Comparison of ENCODE assay signal across 8 cellular contexts in the genomic region with DNA sequence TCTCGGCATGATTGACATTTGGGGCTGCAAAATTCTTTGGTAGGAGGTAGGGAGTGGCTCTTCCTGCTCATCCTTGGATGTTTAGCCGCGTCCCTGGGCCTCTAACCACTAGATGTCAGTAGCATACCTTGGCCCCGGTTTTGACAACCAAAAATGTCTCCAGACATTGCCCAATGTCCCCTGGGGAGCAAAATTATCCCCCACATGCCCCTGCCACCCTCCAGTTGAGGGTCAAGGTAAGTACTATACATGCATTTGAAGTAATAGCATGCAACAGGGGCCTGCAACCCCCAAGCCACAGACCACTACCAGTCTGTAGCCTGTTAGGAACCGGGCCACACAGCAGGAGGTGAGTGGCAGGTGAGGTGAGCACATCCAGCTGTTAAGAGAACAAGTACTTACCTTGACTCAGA. TPM values are rescaled to one million over a fixed set of nuclear protein-coding genes. Genes with fewer than 3 reads are reported as not detected.
DNase-seq lines count a peak whose midpoint lies in the region; ATAC-seq, FAIRE-seq and TF ChIP-seq lines count a peak whose summit lies in the region.

No MANE protein-coding gene starts in this region.

- TF ChIP-seq CTCF in A549 (IDR thresholded peaks at IDR 0.05) (peak; percentile 62), GM12864 (IDR thresholded peaks at IDR 0.05; ENCODE audit: low read depth, low read length, missing control alignments) (peak; percentile 30), foreskin keratinocyte (conservative IDR thresholded peaks at IDR 0.05) (peak; percentile 53)

- no peak overlapping the region for H3K4me3 ChIP-seq in A549
- no peak overlapping the region for H3K4me3 ChIP-seq in GM12864 (ENCODE audit: low read depth, low read length)

- CTCF ChIA-PET in A549 (lab: Yijun Ruan, JAX), result interaction anchor here (0.6 to 1.2 kb wide), 7 partner anchors 16 to 66 kb away, joined by 3 to 4 read pairs (median 3); no protein-coding TSS in a partner anchor

- DNase-seq in A549 (ENCODE audit: low read depth in 1 of 2, low spot score in 1 of 2) (peak; percentile 20 to 37), GM12864 (ENCODE audit: low read depth) (no peak), RPMI8226 (peak; percentile 5), foreskin keratinocyte (peak in 1 of 2 donors; percentile 1), LoVo (ENCODE audit: low spot score) (no peak)
- no peak for DNase-seq in NK-92 treated with Interleukin-12 subunit alpha and Interleukin-12 subunit beta, amount 100 ng/mL, for 24 hours (lab: John Stamatoyannopoulos, UW)

- POLR2A ChIA-PET in A549 (lab: Yijun Ruan, JAX), result no interaction called here

- H3K4me1 ChIP-seq in A549 (0 out of 3 replicates have a peak, but pooled peaks cover 7% of the 10 kb centered on the region), foreskin keratinocyte (no peaks in the 10 kb centered on the region)

- TF ChIP-seq EP300 in A549 (IDR thresholded peaks at IDR 0.05), result no peak

- WGBS in A549 (ENCODE audit: missing lambda C conversion rate), result 25% methylated on average over 5 of the region's 5 CpGs

- ATAC-seq in A549 (peak in 1 of 2 experiments; percentile 80; a peak in 4 of 6 replicates), foreskin keratinocyte (no peak), GM21723 (IDR thresholded peaks at IDR 0.05; ENCODE audit: unreplicated experiment) (no peak), GM21367 (IDR thresholded peaks at IDR 0.05; ENCODE audit: unreplicated experiment) (no peak)

- peak; percentile 13 for FAIRE-seq in A549 (lab: Jason Lieb, UNC)

- peak; percentile 72 to 78 for TF ChIP-seq RAD21 in A549 (conservative IDR thresholded peaks at IDR 0.05 in 1 of 2, IDR thresholded peaks at IDR 0.05 in 1 of 2)

- no peak overlapping the region for H3K4me2 ChIP-seq in A549

- peaks cover 3% of the 10 kb centered on the region for H3K27me3 ChIP-seq in foreskin keratinocyte

- H3K27ac ChIP-seq in A549 (no peak overlapping the region), foreskin keratinocyte (no peak overlapping the region)

- no peak for TF ChIP-seq POLR2A in A549 (IDR thresholded peaks at IDR 0.05; ENCODE audit: low read length)

- no peaks in the 10 kb centered on the region for H3K9me3 ChIP-seq in A549

TF ChIP-seq in A549, 52 proteins besides CTCF, POLR2A, EP300 and RAD21:
- TF ChIP-seq BHLHE40 (IDR thresholded peaks at IDR 0.05; ENCODE audit: low read depth, low read length) (no peak), SMC3 (IDR thresholded peaks at IDR 0.05) (peak; percentile 76), NFE2L2 (conservative IDR thresholded peaks at IDR 0.05; ENCODE audit: low read length) (no peak), HOXB13 (CRISPR knock-in tag; IDR thresholded peaks at IDR 0.05; ENCODE audit: low read depth) (no peak), CEBPB (IDR thresholded peaks at IDR 0.05) (peak; percentile 6 to 53; a peak in 2 of 4 replicates), EHMT2 (IDR thresholded peaks at IDR 0.05; ENCODE audit: low read depth) (no peak), JUN (IDR thresholded peaks at IDR 0.05) (no peak), ESRRA (IDR thresholded peaks at IDR 0.05; ENCODE audit: borderline replicate concordance, low read length) (no peak)
- TF ChIP-seq, protein P1, sequence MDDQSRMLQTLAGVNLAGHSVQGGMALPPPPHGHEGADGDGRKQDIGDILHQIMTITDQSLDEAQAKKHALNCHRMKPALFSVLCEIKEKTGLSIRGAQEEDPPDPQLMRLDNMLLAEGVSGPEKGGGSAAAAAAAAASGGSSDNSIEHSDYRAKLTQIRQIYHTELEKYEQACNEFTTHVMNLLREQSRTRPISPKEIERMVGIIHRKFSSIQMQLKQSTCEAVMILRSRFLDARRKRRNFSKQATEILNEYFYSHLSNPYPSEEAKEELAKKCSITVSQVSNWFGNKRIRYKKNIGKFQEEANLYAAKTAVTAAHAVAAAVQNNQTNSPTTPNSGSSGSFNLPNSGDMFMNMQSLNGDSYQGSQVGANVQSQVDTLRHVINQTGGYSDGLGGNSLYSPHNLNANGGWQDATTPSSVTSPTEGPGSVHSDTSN (IDR thresholded peaks at IDR 0.05), result no peak
- TF ChIP-seq, protein P2, sequence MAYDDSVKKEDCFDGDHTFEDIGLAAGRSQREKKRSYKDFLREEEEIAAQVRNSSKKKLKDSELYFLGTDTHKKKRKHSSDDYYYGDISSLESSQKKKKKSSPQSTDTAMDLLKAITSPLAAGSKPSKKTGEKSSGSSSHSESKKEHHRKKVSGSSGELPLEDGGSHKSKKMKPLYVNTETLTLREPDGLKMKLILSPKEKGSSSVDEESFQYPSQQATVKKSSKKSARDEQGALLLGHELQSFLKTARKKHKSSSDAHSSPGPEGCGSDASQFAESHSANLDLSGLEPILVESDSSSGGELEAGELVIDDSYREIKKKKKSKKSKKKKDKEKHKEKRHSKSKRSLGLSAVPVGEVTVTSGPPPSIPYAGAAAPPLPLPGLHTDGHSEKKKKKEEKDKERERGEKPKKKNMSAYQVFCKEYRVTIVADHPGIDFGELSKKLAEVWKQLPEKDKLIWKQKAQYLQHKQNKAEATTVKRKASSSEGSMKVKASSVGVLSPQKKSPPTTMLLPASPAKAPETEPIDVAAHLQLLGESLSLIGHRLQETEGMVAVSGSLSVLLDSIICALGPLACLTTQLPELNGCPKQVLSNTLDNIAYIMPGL (CRISPR knock-in tag; IDR thresholded peaks at IDR 0.05; ENCODE audit: borderline replicate concordance), result no peak

RNA-seq across cellular contexts. Expression of gene KIAA1210, which starts 17.6 kb away (rescaled TPM):
- polyA plus RNA-seq in A549 (2011; rRNA removed) (0.01 and 0.03 TPM in 2 replicates), A549 (2017; fragmentation: RNase III; extraction: RNeasy Plus Mini Kit Qiagen cat#74134 plus additional on column Dnase treatment) (not detected in 3 replicates), foreskin keratinocyte (not detected in 2 replicates)
- under 0.01 TPM in 1 of 2 replicates, not detected in the other for polyA plus RNA-seq in A549 (2012; cell fraction: cytosol; rRNA removed)
- 0.01 TPM in 1 of 2 replicates, not detected in the other for polyA plus RNA-seq in A549 (2012; cell fraction: nucleus; rRNA removed)
- polyA minus RNA-seq in A549 (2011; rRNA and poly(A)+ RNA removed), result not detected in 2 replicates
- not detected in 2 replicates for total RNA-seq in foreskin keratinocyte

Comparison
In these comparisons a context has a peak if more than half of its experiments do, and no peak if none do; other contexts are left out.
1. DNase-seq: peak in A549 (2 of 2) and RPMI8226 (single experiment); none in GM12864 (single experiment), LoVo (single experiment) and NK-92 treated with Interleukin-12 subunit alpha and Interleukin-12 subunit beta, amount 100 ng/mL, for 24 hours (single experiment).
2. Peak in every context shown above with its lines, with median percentiles within 50 percentile points of each other: CTCF ChIP-seq.